Comparison of ENCODE assay signal across 8 cellular contexts in the genomic region with DNA sequence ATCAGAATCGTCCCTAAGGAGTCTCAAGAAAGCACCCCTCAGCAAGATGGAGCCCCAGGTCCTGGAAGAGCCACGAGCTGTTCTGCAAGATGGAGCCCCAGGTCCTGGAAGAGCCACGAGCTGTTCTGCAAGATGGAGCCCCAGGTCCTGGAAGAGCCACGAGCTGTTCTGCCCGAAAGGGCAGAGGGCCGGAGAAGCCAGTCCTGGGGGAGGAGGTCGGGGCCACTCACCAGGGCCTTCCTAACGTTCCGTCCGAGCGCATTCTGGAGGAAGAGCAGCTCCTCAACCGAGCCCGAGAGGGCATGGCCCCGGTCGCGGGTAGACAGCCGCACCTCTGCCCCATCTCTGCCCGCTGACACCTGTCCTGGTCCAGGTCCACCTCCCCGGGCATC.
DNase-seq lines count a peak whose midpoint lies in the region; ATAC-seq and TF ChIP-seq lines count a peak whose summit lies in the region.
"Not testable (repeated sequence)": the region's sequence is repeated elsewhere in the genome, so short reads cannot be mapped to it uniquely, and the experiment has no call there.

No MANE protein-coding gene starts in this region.

- peak; percentile 49 for ATAC-seq in GM21528 (IDR thresholded peaks at IDR 0.05; ENCODE audit: low FRiP score, unreplicated experiment)
- peak; percentile 76 for ATAC-seq in activated naive CD8-positive, alpha-beta T cell treated with anti-CD3 and anti-CD28 coated beads, Interleukin-2, amount 50 U/mL, for 24 hours
- ATAC-seq in right cardiac atrium = peak; percentile 6 to 60

- H3K27ac ChIP-seq in right cardiac atrium (ENCODE audit: low read length) = peak overlapping the region; percentile 55
- not testable (repeated sequence) for H3K27ac ChIP-seq in rectal smooth muscle tissue (ENCODE audit: low read depth, low read length); thymus (ENCODE audit: low read depth)

- peak overlapping the region; percentile 88 for H3K4me3 Mint-ChIP-seq in activated CD4-positive, alpha-beta T cell treated with anti-CD3 and anti-CD28 coated beads, Interleukin-2, amount 10 ng/mL, durations not matched to agents 7 days and 5 days
- H3K4me3 Mint-ChIP-seq in activated naive CD8-positive, alpha-beta T cell treated with anti-CD3 and anti-CD28 coated beads, Interleukin-2, amount 50 U/mL, for 24 hours = peak overlapping the region; percentile 95

- H3K36me3 ChIP-seq in rectal smooth muscle tissue (ENCODE audit: control insufficient read depth, insufficient read depth, low read length); thymus (ENCODE audit: control insufficient read depth, insufficient read depth): not testable (repeated sequence)

- not testable (repeated sequence) for H3K9me3 ChIP-seq in right cardiac atrium (ENCODE audit: control insufficient read depth, low read length); thymus (ENCODE audit: control insufficient read depth)

- TF ChIP-seq RAD21 in Ishikawa (IDR thresholded peaks at IDR 0.05; ENCODE audit: low read depth) = not testable (repeated sequence)

- not testable (repeated sequence) for H3K9ac ChIP-seq in rectal smooth muscle tissue (ENCODE audit: low read length)

- H3K4me1 Mint-ChIP-seq in activated CD4-positive, alpha-beta T cell treated with anti-CD3 and anti-CD28 coated beads, Interleukin-2, amount 10 ng/mL, durations not matched to agents 7 days and 5 days = peaks cover 24% of the 10 kb centered on the region
- peaks cover 43% of the 10 kb centered on the region for H3K4me1 Mint-ChIP-seq in activated naive CD8-positive, alpha-beta T cell treated with anti-CD3 and anti-CD28 coated beads, Interleukin-2, amount 50 U/mL, for 24 hours

- DNase-seq in GM12865 (ENCODE audit: low read depth); activated naive CD8-positive, alpha-beta T cell treated with anti-CD3 and anti-CD28 coated beads, Interleukin-2, amount 50 U/mL, for 24 hours; right cardiac atrium: not testable (repeated sequence)
- DNase-seq in activated CD4-positive, alpha-beta T cell treated with anti-CD3 and anti-CD28 coated beads, Interleukin-2, amount 10 ng/mL, durations not matched to agents 7 days and 5 days = peak; percentile 41

- CTCF ChIA-PET in activated CD4-positive, alpha-beta T cell treated with anti-CD3 and anti-CD28 coated beads, Interleukin-2, amount 10 ng/mL, durations not matched to agents 7 days and 5 days (lab: Charles Lee) = interaction anchor here (0.6 to 1.6 kb wide), 2 partner anchors 11 to 12 kb away, joined by 3 to 5 read pairs; no protein-coding TSS in a partner anchor

- WGBS in right cardiac atrium = 64% methylated on average over 19 of the region's 19 CpGs
- 30% methylated on average over 19 of the region's 19 CpGs for WGBS in thymus

- peaks cover 20% of the 10 kb centered on the region for H3K36me3 Mint-ChIP-seq in activated CD4-positive, alpha-beta T cell treated with anti-CD3 and anti-CD28 coated beads, Interleukin-2, amount 10 ng/mL, durations not matched to agents 7 days and 5 days (ENCODE audit: low read depth)
- H3K36me3 Mint-ChIP-seq in activated naive CD8-positive, alpha-beta T cell treated with anti-CD3 and anti-CD28 coated beads, Interleukin-2, amount 50 U/mL, for 24 hours (ENCODE audit: low read depth) = peaks cover 20% of the 10 kb centered on the region

- peak overlapping the region; percentile 91 for H3K27ac Mint-ChIP-seq in activated CD4-positive, alpha-beta T cell treated with anti-CD3 and anti-CD28 coated beads, Interleukin-2, amount 10 ng/mL, durations not matched to agents 7 days and 5 days
- H3K27ac Mint-ChIP-seq in activated naive CD8-positive, alpha-beta T cell treated with anti-CD3 and anti-CD28 coated beads, Interleukin-2, amount 50 U/mL, for 24 hours = peak overlapping the region; percentile 86

- not testable (repeated sequence) for TF ChIP-seq EP300 in Ishikawa (IDR thresholded peaks at IDR 0.05; ENCODE audit: borderline replicate concordance)

- POLR2A ChIA-PET in activated CD4-positive, alpha-beta T cell treated with anti-CD3 and anti-CD28 coated beads, Interleukin-2, amount 10 ng/mL, durations not matched to agents 7 days and 5 days (lab: Charles Lee) = not testable (repeated sequence)

- TF ChIP-seq CTCF in GM12865 (IDR thresholded peaks at IDR 0.05; ENCODE audit: insufficient read depth, low read depth, low read length, missing control alignments) = not testable (repeated sequence)

- H3K4me1 ChIP-seq in right cardiac atrium (ENCODE audit: control insufficient read depth, insufficient read depth, low read length); rectal smooth muscle tissue (ENCODE audit: control insufficient read depth, insufficient read depth, low read length); thymus (ENCODE audit: control insufficient read depth, insufficient read depth, low read length): not testable (repeated sequence)

- H3K4me3 ChIP-seq in GM12865 (ENCODE audit: low read depth, low read length) (peak overlapping the region; percentile 48), right cardiac atrium (ENCODE audit: low read length) (peak overlapping the region; percentile 52), rectal smooth muscle tissue (ENCODE audit: low read length) (peak overlapping the region; percentile 63), thymus (ENCODE audit: low read length) (peak overlapping the region; percentile 54)

- H3K27me3 Mint-ChIP-seq in activated CD4-positive, alpha-beta T cell treated with anti-CD3 and anti-CD28 coated beads, Interleukin-2, amount 10 ng/mL, durations not matched to agents 7 days and 5 days; activated naive CD8-positive, alpha-beta T cell treated with anti-CD3 and anti-CD28 coated beads, Interleukin-2, amount 50 U/mL, for 24 hours: not testable (repeated sequence)

- not testable (repeated sequence) for H3K27me3 ChIP-seq in right cardiac atrium (ENCODE audit: control insufficient read depth, insufficient read depth); rectal smooth muscle tissue (ENCODE audit: control insufficient read depth, insufficient read depth, low read length); thymus (ENCODE audit: control insufficient read depth, insufficient read depth)

- intact Hi-C loops in right cardiac atrium (cut with DNase I) = not testable (repeated sequence)

- not testable (repeated sequence) for H3K9me3 Mint-ChIP-seq in activated CD4-positive, alpha-beta T cell treated with anti-CD3 and anti-CD28 coated beads, Interleukin-2, amount 10 ng/mL, durations not matched to agents 7 days and 5 days; activated naive CD8-positive, alpha-beta T cell treated with anti-CD3 and anti-CD28 coated beads, Interleukin-2, amount 50 U/mL, for 24 hours

TF ChIP-seq in Ishikawa, 13 proteins besides CTCF, POLR2A, EP300 and RAD21:
- 0 out of 2 replicates have a peak, but pooled peaks have one; percentile 37 for TF ChIP-seq YY1 (IDR thresholded peaks at IDR 0.05; ENCODE audit: low read depth)
TF ChIP-seq in Ishikawa: peak in this region for 1; not testable (repeated sequence) for 12.
